ENCODE assay signal across 1 cellular context in genomic region chr11:64534950-64535349, GRCh38.
TF ChIP-seq lines count a peak whose summit lies in the region.

No MANE protein-coding gene starts in this region.

TF ChIP-seq in K562, 482 proteins besides CTCF, POLR2A, EP300 and RAD21 (continued from another document):
- TF ChIP-seq ZNF398 (CRISPR knock-in tag; IDR thresholded peaks at IDR 0.05) (no peak), THRA (IDR thresholded peaks at IDR 0.05) (no peak), ZNF197 (CRISPR knock-in tag; IDR thresholded peaks at IDR 0.05; ENCODE audit: low read depth) (no peak), SRSF9 (IDR thresholded peaks at IDR 0.05; ENCODE audit: borderline replicate concordance, low read depth, low read length) (no peak), ZNF121 (CRISPR knock-in tag; conservative IDR thresholded peaks at IDR 0.05) (no peak), ZBTB5 (IDR thresholded peaks at IDR 0.05) (no peak), SNRNP70 (optimal IDR thresholded peaks at IDR 0.05; ENCODE audit: low read depth, low read length) (no peak), MXD1 (CRISPR knock-in tag; IDR thresholded peaks at IDR 0.05; ENCODE audit: borderline replicate concordance, poor library complexity, severe bottlenecking) (no peak)
TF ChIP-seq in K562: peak in this region for 0.
